ENCODE assay signal across 8 cellular contexts in genomic region chr9:34989056-34989945, GRCh38. TPM values are rescaled to one million over a fixed set of nuclear protein-coding genes. Genes with fewer than 3 reads are reported as not detected.
A peak's percentile ranks its signal among the peaks of the same experiment; 100 is the strongest.
DNase-seq lines count a peak whose midpoint lies in the region; ATAC-seq and TF ChIP-seq lines count a peak whose summit lies in the region.

TSS of gene DNAJB5 (plus strand) at chr9:34989745. CDS start at chr9:34990631, 886 bp downstream.

- H3K79me2 ChIP-seq in mesendoderm (ENCODE audit: control insufficient read depth, insufficient read depth, low read length): no peaks in the 10 kb centered on the region

- H3K18ac ChIP-seq in mesendoderm (ENCODE audit: low read length): peak within 1 kb of the TSS; percentile 89

- H2BK15ac ChIP-seq in mesendoderm (replicated peaks; ENCODE audit: low read depth): no peak within 1 kb of the TSS

- H3K27me3 Mint-ChIP-seq in Calu3 (ENCODE audit: unreplicated experiment) (peaks cover 47% of the 10 kb centered on the region), endodermal cell (ENCODE audit: insufficient read depth) (peaks cover 2% of the 10 kb centered on the region)

- H3K4me2 ChIP-seq in mesendoderm (ENCODE audit: low read length): peak within 1 kb of the TSS; percentile 89

- H3K27me3 ChIP-seq in HUES48 (ENCODE audit: control insufficient read depth, insufficient read depth, low read length) (no peaks in the 10 kb centered on the region), NT2/D1 (ENCODE audit: insufficient read depth, insufficient read length) (no peaks in the 10 kb centered on the region), endodermal cell (ENCODE audit: control insufficient read depth, insufficient read depth, low read length, poor library complexity, severe bottlenecking) (no peaks in the 10 kb centered on the region), mesendoderm (ENCODE audit: insufficient read depth, low read length, poor library complexity) (no peaks in the 10 kb centered on the region)

- H3K4me3 Mint-ChIP-seq in Calu3 (ENCODE audit: low read depth, unreplicated experiment) (peak within 1 kb of the TSS; percentile 71), endodermal cell (peak within 1 kb of the TSS; percentile 73)

- peak within 1 kb of the TSS; percentile 77 for H2BK120ac ChIP-seq in mesendoderm (ENCODE audit: low read depth, low read length)

- H4K5ac ChIP-seq in mesendoderm (ENCODE audit: low read length): no peak within 1 kb of the TSS

- H3K9me3 ChIP-seq in HUES48 (ENCODE audit: control insufficient read depth, insufficient read depth, low read length) (no peaks in the 10 kb centered on the region), NT2/D1 (ENCODE audit: insufficient read depth, low read length) (no peaks in the 10 kb centered on the region), endodermal cell (ENCODE audit: control insufficient read depth, low read length) (no peaks in the 10 kb centered on the region)

- H2AK5ac ChIP-seq in mesendoderm (ENCODE audit: low read length): peak within 1 kb of the TSS; percentile 50

- H3K27ac ChIP-seq in HUES48 (ENCODE audit: low read depth, low read length) (peak within 1 kb of the TSS; percentile 98), endodermal cell (ENCODE audit: low read depth, low read length) (peak within 1 kb of the TSS; percentile 97), mesendoderm (ENCODE audit: low read depth, low read length) (peak within 1 kb of the TSS; percentile 92)

- intact Hi-C loops in Calu3 (cut with micrococcal nuclease; ENCODE audit: unreplicated experiment): loop anchor here (5.0 kb wide), 1 partner anchor 227 kb away; no protein-coding TSS in a partner anchor

- peak within 1 kb of the TSS; percentile 89 for H3K4ac ChIP-seq in mesendoderm (ENCODE audit: low read depth, low read length)

- WGBS in endodermal cell (ENCODE audit: insufficient coverage in 1 of 2, insufficient read length in 1 of 2), 2 experiments: 0% methylated on average over 26 to 61 of the region's 61 CpGs
- no CpG with 5 or more reads among the region's 61 CpGs for WGBS in mesendoderm (ENCODE audit: extremely low coverage, insufficient coverage, low lambda C conversion rate)

- H3K4me3 ChIP-seq in HUES48 (ENCODE audit: low read depth, low read length): peak within 1 kb of the TSS; percentile 75
- H3K4me3 ChIP-seq in NT2/D1 (ENCODE audit: insufficient read length, low read depth): peak within 1 kb of the TSS; percentile 81
- H3K4me3 ChIP-seq in endodermal cell (ENCODE audit: low read length): peak within 1 kb of the TSS; percentile 88
- H3K4me3 ChIP-seq in mesendoderm (ENCODE audit: low read length): peak within 1 kb of the TSS; percentile 79

- H3K9ac ChIP-seq in HUES48 (ENCODE audit: low read depth, low read length) (peak within 1 kb of the TSS; percentile 71), NT2/D1 (ENCODE audit: insufficient read length, low read depth) (peak within 1 kb of the TSS; percentile 84), endodermal cell (ENCODE audit: extremely low read depth, low read length, poor library complexity, severe bottlenecking) (peak within 1 kb of the TSS; percentile 85), mesendoderm (ENCODE audit: low read length) (peak within 1 kb of the TSS; percentile 88)

- CTCF ChIA-PET in Calu3 (lab: Charles Lee): interaction anchor here (0.6 to 1.0 kb wide), 2 partner anchors 89 to 356 kb away, joined by 3 to 10 read pairs; no protein-coding TSS in a partner anchor

- H3K36me3 Mint-ChIP-seq in Calu3 (ENCODE audit: insufficient read depth, unreplicated experiment) (peaks cover 40% of the 10 kb centered on the region), endodermal cell (ENCODE audit: low read depth) (peaks cover 4% of the 10 kb centered on the region)

- peak within 1 kb of the TSS; percentile 94 for H3K56ac ChIP-seq in mesendoderm (ENCODE audit: low read length)

- peak; percentile 88 for ATAC-seq in GM21423 (IDR thresholded peaks at IDR 0.05; ENCODE audit: unreplicated experiment)

- H3K36me3 ChIP-seq in HUES48 (ENCODE audit: control insufficient read depth, insufficient read depth, low read length) (peaks cover 8% of the 10 kb centered on the region), NT2/D1 (ENCODE audit: insufficient read depth, insufficient read length, low read length) (peaks cover 29% of the 10 kb centered on the region), endodermal cell (ENCODE audit: control insufficient read depth, insufficient read depth, low read length) (peaks cover 10% of the 10 kb centered on the region), mesendoderm (ENCODE audit: control insufficient read depth, insufficient read depth, low read length) (no peaks in the 10 kb centered on the region)

- H3K27ac Mint-ChIP-seq in Calu3 (ENCODE audit: unreplicated experiment) (peak within 1 kb of the TSS; percentile 97), endodermal cell (peak within 1 kb of the TSS; percentile 96)

- H2BK5ac ChIP-seq in mesendoderm (ENCODE audit: low read length): peak within 1 kb of the TSS; percentile 86

- no peak within 1 kb of the TSS for H3K23ac ChIP-seq in mesendoderm (ENCODE audit: low read length)

- TF ChIP-seq CTCF in Calu3 (IDR thresholded peaks at IDR 0.05; ENCODE audit: unreplicated experiment): no peak
- TF ChIP-seq CTCF in endodermal cell (conservative IDR thresholded peaks at IDR 0.05): no peak

- no TSS peak for BruUV-seq in Calu3 (replicated peaks; lab: Mats Ljungman, UMichigan)

- no peaks in the 10 kb centered on the region for H3K79me1 ChIP-seq in mesendoderm (ENCODE audit: low read length)

- H3K9me3 Mint-ChIP-seq in Calu3 (ENCODE audit: low read depth, unreplicated experiment): no peaks in the 10 kb centered on the region
- no peaks in the 10 kb centered on the region for H3K9me3 Mint-ChIP-seq in endodermal cell

- DNase-seq in Calu3 (peak; percentile 94), NT2/D1 (ENCODE audit: low read depth, low spot score) (peak; percentile 99), endodermal cell (peak; percentile 100), mesendoderm (peak; percentile 100)
- peak; percentile 94 for DNase-seq in activated CD8-positive, alpha-beta memory T cell treated with anti-CD3 and anti-CD28 coated beads, Interleukin-2, amount 50 U/mL, for 4 hours
- peak; percentile 95 for DNase-seq in stimulated activated CD8-positive, alpha-beta memory T cell treated with anti-CD3 and anti-CD28 coated beads, Interleukin-12 subunit alpha, Interleukin-12 subunit beta, amount 100 ng/mL, for 4 hours (ENCODE audit: low read depth)

- peaks cover 38% of the 10 kb centered on the region for H3K4me1 ChIP-seq in HUES48 (ENCODE audit: control insufficient read depth, insufficient read depth, low read length)
- H3K4me1 ChIP-seq in NT2/D1 (ENCODE audit: insufficient read depth, insufficient read length): peaks cover 26% of the 10 kb centered on the region
- H3K4me1 ChIP-seq in endodermal cell (ENCODE audit: control insufficient read depth, insufficient read depth, low read length): peaks cover 16% of the 10 kb centered on the region
- peaks cover 19% of the 10 kb centered on the region for H3K4me1 ChIP-seq in mesendoderm (ENCODE audit: control insufficient read depth, low read depth, low read length)

- H3K4me1 Mint-ChIP-seq in Calu3 (ENCODE audit: low read depth, unreplicated experiment) (peaks cover 31% of the 10 kb centered on the region), endodermal cell (peaks cover 34% of the 10 kb centered on the region)

- no peak within 1 kb of the TSS for H4K8ac ChIP-seq in mesendoderm (ENCODE audit: low read depth, low read length)

RNA-seq across cellular contexts. Expression of gene DNAJB5, which starts in this region (rescaled TPM):
- total RNA-seq in Calu3 (2022) (1.5 and 3.1 TPM in 2 replicates), endodermal cell (10 to 100 TPM; 19.8 to 40.1 TPM)
- 48.8 TPM for polyA plus RNA-seq in endodermal cell (2013, experiment 1 of 2)
- polyA plus RNA-seq in endodermal cell (2013, experiment 2 of 2): 49.6 TPM
- polyA plus RNA-seq in mesendoderm (2013, experiment 1 of 2): 24.8 TPM
- polyA plus RNA-seq in mesendoderm (2013, experiment 2 of 2): 25.9 TPM

Comparison
In these comparisons a context has a peak if more than half of its experiments do, and no peak if none do; other contexts are left out.
1. Peak in every context shown above with its lines: DNase-seq, ATAC-seq, H3K4me3 ChIP-seq and H3K27ac ChIP-seq.